16 cellular contexts compared by ENCODE assay signal in the genomic region with DNA sequence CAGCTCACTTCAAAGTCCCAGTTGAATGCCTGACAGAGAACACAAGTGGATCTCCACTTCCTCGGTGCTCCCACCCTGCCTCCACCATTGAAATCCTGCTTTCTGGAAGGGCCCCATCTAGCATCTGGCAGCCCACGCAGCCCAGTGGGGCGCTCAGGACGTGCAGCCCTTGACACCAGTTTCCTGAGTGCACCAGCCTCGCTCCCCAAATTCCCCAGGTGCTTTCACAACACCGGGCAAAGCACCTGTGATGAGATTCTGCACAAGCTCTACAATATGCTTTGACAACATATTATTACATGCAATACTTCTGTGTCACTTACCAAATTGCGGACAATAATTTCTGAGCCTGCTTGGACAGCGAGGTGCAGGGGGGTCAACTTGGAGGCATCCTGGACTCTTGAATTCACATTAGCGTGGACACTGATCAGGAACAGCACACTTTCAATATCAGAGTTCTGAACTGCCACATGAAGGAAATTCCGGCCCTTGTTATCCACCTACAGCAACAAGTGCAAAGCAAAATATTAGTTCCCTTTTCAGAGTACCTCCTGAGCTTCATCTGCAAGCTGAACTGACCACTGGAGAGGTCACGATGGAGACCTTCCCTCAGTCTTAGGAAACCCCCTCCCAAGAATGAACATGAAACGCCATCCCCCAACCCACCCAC.
DNase-seq lines count a peak whose midpoint lies in the region; ATAC-seq and TF ChIP-seq lines count a peak whose summit lies in the region.
"Had no signal": no experiment of that assay in that cellular context is flagged by ENCODE, and none has a peak within 500 bp of the region (broad histone marks: within the 10 kb centered on the region; RNA-seq: fewer than 3 reads in every experiment).

No MANE protein-coding gene starts in this region.

- H3K36me3 Mint-ChIP-seq in activated naive CD4-positive, alpha-beta T cell treated with anti-CD3 and anti-CD28 coated beads, Interleukin-2, amount 10 ng/mL, durations not matched to agents 7 days and 5 days, result peaks cover 66% of the 10 kb centered on the region
- peaks cover 48% of the 10 kb centered on the region for H3K36me3 Mint-ChIP-seq in nephron progenitor cell (ENCODE audit: low read depth)

- H3K9me3 Mint-ChIP-seq in activated naive CD4-positive, alpha-beta T cell treated with anti-CD3 and anti-CD28 coated beads, Interleukin-2, amount 10 ng/mL, durations not matched to agents 7 days and 5 days, result no peaks in the 10 kb centered on the region
- H3K9me3 Mint-ChIP-seq in nephron progenitor cell, result no peaks in the 10 kb centered on the region
- H3K9me3 Mint-ChIP-seq: GM23338 had no signal

- CTCF ChIA-PET in activated naive CD4-positive, alpha-beta T cell treated with anti-CD3 and anti-CD28 coated beads, Interleukin-2, amount 10 ng/mL, durations not matched to agents 7 days and 5 days (lab: Charles Lee), result interaction anchor here (0.9 to 1.7 kb wide), 4 partner anchors 23 to 263 kb away, joined by 3 to 9 read pairs (median 4); a partner anchor contains a TSS

- peaks cover 86 to 100% (median 92%) of the 10 kb centered on the region in 3 donors for H3K36me3 ChIP-seq in tibial artery
- H3K36me3 ChIP-seq: ovary had no signal

- H3K4me3 ChIP-seq in tibial artery, result no peak overlapping the region
- H3K4me3 ChIP-seq: GM23338, heart right ventricle, ovary had no signal

- peak; percentile 16 for DNase-seq in stimulated activated CD4-positive, alpha-beta T cell treated with anti-CD3 and anti-CD28 coated beads, Interleukin-12 subunit alpha, Interleukin-12 subunit beta, amount 100 ng/mL, for 4 hours
- no peak for DNase-seq in stimulated activated CD4-positive, alpha-beta T cell treated with anti-CD3 and anti-CD28 coated beads, Interleukin-4, amount 100 ng/mL, for 4 hours
- peak; percentile 35 for DNase-seq in activated naive CD4-positive, alpha-beta T cell treated with anti-CD3 and anti-CD28 coated beads, Interleukin-2, amount 10 ng/mL, durations not matched to agents 7 days and 5 days
- DNase-seq in nephron progenitor cell (no peak), COLO668 (lab: John Stamatoyannopoulos, UW; ENCODE audit: unreplicated experiment) (no peak), tibial artery (no peak), NCI-H345 treated with DMSO at 0.1 percent for 48 hours (lab: John Stamatoyannopoulos, UW; ENCODE audit: unreplicated experiment) (no peak)
- DNase-seq: heart right ventricle, KG1, left ventricle myocardium superior, NCI-H2081 treated with DMSO at 0.1 percent for 48 hours, SHP77 had no signal

- H3K27ac ChIP-seq in tibial artery, result no peak overlapping the region
- H3K27ac ChIP-seq: ovary had no signal

- no peaks in the 10 kb centered on the region for H3K9me3 ChIP-seq in tibial artery
- H3K9me3 ChIP-seq: heart right ventricle, ovary had no signal

- H3K4me3 Mint-ChIP-seq in activated naive CD4-positive, alpha-beta T cell treated with anti-CD3 and anti-CD28 coated beads, Interleukin-2, amount 10 ng/mL, durations not matched to agents 7 days and 5 days, result peak overlapping the region; percentile 63
- peak overlapping the region; percentile 41 for H3K4me3 Mint-ChIP-seq in nephron progenitor cell
- H3K4me3 Mint-ChIP-seq: B cell, GM23338 had no signal

- H3K4me1 ChIP-seq in tibial artery, result no peaks in the 10 kb centered on the region

- TF ChIP-seq CTCF in nephron progenitor cell (IDR thresholded peaks at IDR 0.05) (no peak), tibial artery (IDR thresholded peaks at IDR 0.05) (no peak)

- no peak for ATAC-seq in HG02840 (IDR thresholded peaks at IDR 0.05; ENCODE audit: low FRiP score, unreplicated experiment)
- ATAC-seq: GM23338, left ventricle myocardium superior had no signal

- intact Hi-C loops in tibial artery (cut with DNase I; ENCODE audit: low total_unique reads), result no loop called here

- H3K27ac Mint-ChIP-seq in activated naive CD4-positive, alpha-beta T cell treated with anti-CD3 and anti-CD28 coated beads, Interleukin-2, amount 10 ng/mL, durations not matched to agents 7 days and 5 days, result peak overlapping the region; percentile 97
- H3K27ac Mint-ChIP-seq in nephron progenitor cell, result peak overlapping the region; percentile 95
- H3K27ac Mint-ChIP-seq: B cell had no signal

- no peaks in the 10 kb centered on the region for H3K27me3 Mint-ChIP-seq in activated naive CD4-positive, alpha-beta T cell treated with anti-CD3 and anti-CD28 coated beads, Interleukin-2, amount 10 ng/mL, durations not matched to agents 7 days and 5 days
- no peaks in the 10 kb centered on the region for H3K27me3 Mint-ChIP-seq in nephron progenitor cell (ENCODE audit: low read depth, poor library complexity)
- H3K27me3 Mint-ChIP-seq: B cell had no signal

- peaks cover 54% of the 10 kb centered on the region for H3K4me1 Mint-ChIP-seq in activated naive CD4-positive, alpha-beta T cell treated with anti-CD3 and anti-CD28 coated beads, Interleukin-2, amount 10 ng/mL, durations not matched to agents 7 days and 5 days
- H3K4me1 Mint-ChIP-seq in nephron progenitor cell, result peaks cover 52% of the 10 kb centered on the region
- H3K4me1 Mint-ChIP-seq: B cell, GM23338 had no signal

- H3K27me3 ChIP-seq in tibial artery, result no peaks in the 10 kb centered on the region
- H3K27me3 ChIP-seq: heart right ventricle, ovary had no signal

Comparison
In these comparisons a context has a peak if more than half of its experiments do, and no peak if none do; other contexts are left out.
1. DNase-seq: peak in stimulated activated CD4-positive, alpha-beta T cell treated with anti-CD3 and anti-CD28 coated beads, Interleukin-12 subunit alpha, Interleukin-12 subunit beta, amount 100 ng/mL, for 4 hours (single experiment) and activated naive CD4-positive, alpha-beta T cell treated with anti-CD3 and anti-CD28 coated beads, Interleukin-2, amount 10 ng/mL, durations not matched to agents 7 days and 5 days (single experiment); none in stimulated activated CD4-positive, alpha-beta T cell treated with anti-CD3 and anti-CD28 coated beads, Interleukin-4, amount 100 ng/mL, for 4 hours (0 of 2), nephron progenitor cell (single experiment), COLO668 (single experiment), tibial artery (0 of 2) and NCI-H345 treated with DMSO at 0.1 percent for 48 hours (single experiment).